In genomic region chr5:102753889-102754498, GRCh38 we compare ENCODE assay signal across 8 cellular contexts. TPM values are rescaled to one million over a fixed set of nuclear protein-coding genes. Genes with fewer than 3 reads are reported as not detected.
DNase-seq lines count a peak whose midpoint lies in the region; ATAC-seq and TF ChIP-seq lines count a peak whose summit lies in the region.

No MANE protein-coding gene starts in this region.

- H3K36me3 ChIP-seq in left ventricle myocardium inferior (no peaks in the 10 kb centered on the region), lower lobe of right lung (no peaks in the 10 kb centered on the region), urinary bladder (ENCODE audit: insufficient read depth) (no peaks in the 10 kb centered on the region)

- ATAC-seq in Right ventricle myocardium inferior: no peak
- no peak for ATAC-seq in lower lobe of right lung
- no peak for ATAC-seq in GM18867 (IDR thresholded peaks at IDR 0.05; ENCODE audit: unreplicated experiment)
- ATAC-seq in left colon: no peak

- DNase-seq in left ventricle myocardium inferior: no peak
- DNase-seq in Right ventricle myocardium inferior (ENCODE audit: missing footprints): no peak
- no peak for DNase-seq in astrocyte of the cerebellum (ENCODE audit: low read depth)
- no peak for DNase-seq in lower lobe of right lung
- DNase-seq in HuH-7 (ENCODE audit: low spot score): no peak
- no peak for DNase-seq in left colon

- 28% methylated on average over 21 of the region's 21 CpGs for WGBS in urinary bladder

- in situ Hi-C loops in astrocyte of the cerebellum (cut with HindIII; ENCODE audit: low sequenced_read_pairs): no loop called here

- no peaks in the 10 kb centered on the region for H3K27me3 ChIP-seq in left ventricle myocardium inferior (ENCODE audit: low read depth)
- H3K27me3 ChIP-seq in lower lobe of right lung (ENCODE audit: low read depth): no peaks in the 10 kb centered on the region

- peaks cover 51% of the 10 kb centered on the region for H3K4me1 ChIP-seq in left ventricle myocardium inferior
- H3K4me1 ChIP-seq in lower lobe of right lung: peaks cover 21% of the 10 kb centered on the region
- H3K4me1 ChIP-seq in urinary bladder (ENCODE audit: insufficient read depth): no peaks in the 10 kb centered on the region

- H3K9me3 ChIP-seq in left ventricle myocardium inferior (replicated peaks) (no peaks in the 10 kb centered on the region), lower lobe of right lung (no peaks in the 10 kb centered on the region)

- H3K4me3 ChIP-seq in left ventricle myocardium inferior (peak overlapping the region; percentile 79), astrocyte of the cerebellum (ENCODE audit: low read depth, low read length) (peak overlapping the region; percentile 91), lower lobe of right lung (peak overlapping the region; percentile 68), urinary bladder (ENCODE audit: low read depth, low read length) (peak overlapping the region; percentile 80)

- H3K27ac ChIP-seq in left ventricle myocardium inferior (replicated peaks): peak overlapping the region; percentile 88
- H3K27ac ChIP-seq in lower lobe of right lung: peak overlapping the region; percentile 73
- H3K27ac ChIP-seq in urinary bladder (ENCODE audit: low read depth): no peak overlapping the region

- intact Hi-C loops in left ventricle myocardium inferior (cut with micrococcal nuclease): no loop called here
- intact Hi-C loops in Right ventricle myocardium inferior (cut with DNase I): loop anchor here (10.0 kb wide), 2 partner anchors 169 to 371 kb away; partner anchors contain the start of genes GIN1 and PPIP5K2
- intact Hi-C loops in lower lobe of right lung (cut with DNase I): no loop called here
- intact Hi-C loops in left colon (cut with DNase I, micrococcal nuclease): no loop called here

- TF ChIP-seq CTCF in left ventricle myocardium inferior (IDR thresholded peaks at IDR 0.05; ENCODE audit: borderline replicate concordance) (no peak), astrocyte of the cerebellum (IDR thresholded peaks at IDR 0.05; ENCODE audit: low read depth, low read length, missing control alignments) (no peak), lower lobe of right lung (IDR thresholded peaks at IDR 0.05) (no peak)

RNA-seq across cellular contexts. Expression of gene PAM, which starts 1.1 kb away (rescaled TPM):
- total RNA-seq in left ventricle myocardium inferior: 1,051 TPM
- total RNA-seq in Right ventricle myocardium inferior: 959 TPM
- total RNA-seq in lower lobe of right lung: 171 TPM
- total RNA-seq in urinary bladder: 144 TPM
- 185 TPM for polyA plus RNA-seq in urinary bladder
- 100 to 1,000 TPM in 1 of 2 donors, 10 to 100 TPM in 1; 71.4 to 107 TPM for total RNA-seq in left colon
